ENCODE assay signal across 8 cellular contexts in genomic region chr5:142108432-142109355, GRCh38.
DNase-seq lines count a peak whose midpoint lies in the region; ATAC-seq lines count a peak whose summit lies in the region.

TSS of gene NDFIP1 (plus strand) at chr5:142108779. CDS start at chr5:142108975, 196 bp downstream.

- DNase-seq in 8988T (peak; percentile 59), NCI-H2196 (lab: John Stamatoyannopoulos, UW; ENCODE audit: unreplicated experiment) (peak; percentile 81), caudate nucleus (lab: John Stamatoyannopoulos, UW) (peak in 58 of 61 donors; percentile 27 to 87 (median 72)), islet precursor cell (peak; percentile 92)
- DNase-seq in activated CD4-positive, CD25-positive, alpha-beta regulatory T cell (lab: John Stamatoyannopoulos, UW), result peak; percentile 57 to 79 (median 69)
- peak; percentile 79 for DNase-seq in stimulated activated CD4-positive, alpha-beta T cell treated with anti-CD3 and anti-CD28 coated beads, Interleukin-12 subunit alpha, Interleukin-12 subunit beta, amount 100 ng/mL, for 4 hours

- peak; percentile 97 for ATAC-seq in GM18517 (IDR thresholded peaks at IDR 0.05; ENCODE audit: unreplicated experiment)
- ATAC-seq in HG03025 (IDR thresholded peaks at IDR 0.05; ENCODE audit: low FRiP score, unreplicated experiment), result peak; percentile 95

- peak within 1 kb of the TSS; percentile 94 for H3K27ac ChIP-seq in caudate nucleus (ENCODE audit: low read depth, low read length)

Comparison
In these comparisons a context has a peak if more than half of its experiments do, and no peak if none do; other contexts are left out.
1. Peak in every context shown above with its lines: DNase-seq, ATAC-seq and H3K27ac ChIP-seq.